Comparison of ENCODE assay signal across 17 cellular contexts in genomic region chr2:76318848-76319247, GRCh38.
DNase-seq lines count a peak whose midpoint lies in the region; ATAC-seq and TF ChIP-seq lines count a peak whose summit lies in the region.
"Had no signal": no experiment of that assay in that cellular context is flagged by ENCODE, and none has a peak within 500 bp of the region (broad histone marks: within the 10 kb centered on the region; RNA-seq: fewer than 3 reads in every experiment).

No MANE protein-coding gene starts in this region.

- ATAC-seq in left lung = peak; percentile 65
- peak; percentile 49 for ATAC-seq in upper lobe of right lung
- ATAC-seq: A549; CD8-positive, alpha-beta T cell; GM12878 had no signal

- H4K20me1 ChIP-seq in BLaER1 = no peaks in the 10 kb centered on the region

- CTCF ChIA-PET in activated naive CD4-positive, alpha-beta T cell treated with anti-CD3 and anti-CD28 coated beads, Interleukin-2, amount 10 ng/mL, durations not matched to agents 7 days and 5 days (lab: Charles Lee) = no interaction called here

- intact Hi-C loops in left lung (cut with DNase I) = no loop called here
- intact Hi-C loops in upper lobe of right lung (cut with DNase I) = no loop called here

- H3K4me3 Mint-ChIP-seq in activated naive CD4-positive, alpha-beta T cell treated with anti-CD3 and anti-CD28 coated beads, Interleukin-2, amount 10 ng/mL, durations not matched to agents 7 days and 5 days = no peak overlapping the region
- H3K4me3 Mint-ChIP-seq: B cell; CD4-positive, alpha-beta T cell; CD8-positive, alpha-beta T cell had no signal

- H3K9me3 ChIP-seq in BLaER1 (peaks cover 49% of the 10 kb centered on the region), left lung (no peaks in the 10 kb centered on the region), upper lobe of right lung (no peaks in the 10 kb centered on the region)
- H3K9me3 ChIP-seq: A549, Caco-2 had no signal

- peak overlapping the region; percentile 22; the same call in 1 of the 2 replicates for H3K4me2 ChIP-seq in BLaER1
- H3K4me2 ChIP-seq: A549 had no signal

- DNase-seq in left lung (no peak), upper lobe of right lung (no peak), NOMO-1 (lab: John Stamatoyannopoulos, UW; ENCODE audit: unreplicated experiment in 2 of 2) (no peak)
- DNase-seq in activated naive CD4-positive, alpha-beta T cell treated with anti-CD3 and anti-CD28 coated beads, Interleukin-2, amount 10 ng/mL, durations not matched to agents 7 days and 5 days = no peak
- DNase-seq: AML-193; Caco-2; Calu3; CD4-positive, alpha-beta T cell; CD8-positive, alpha-beta T cell; DMS79 treated with DMSO at 0.1 percent for 48 hours; GDM1 had no signal

- H3K4me1 ChIP-seq in BLaER1 = peaks cover 17% of the 10 kb centered on the region
- no peaks in the 10 kb centered on the region for H3K4me1 ChIP-seq in left lung
- H3K4me1 ChIP-seq in upper lobe of right lung = no peaks in the 10 kb centered on the region
- H3K4me1 ChIP-seq: A549 had no signal

- H3K36me3 ChIP-seq in BLaER1 (no peaks in the 10 kb centered on the region), left lung (no peaks in the 10 kb centered on the region), upper lobe of right lung (no peaks in the 10 kb centered on the region)

- H3K27me3 ChIP-seq in BLaER1 = no peaks in the 10 kb centered on the region
- no peaks in the 10 kb centered on the region for H3K27me3 ChIP-seq in left lung
- H3K27me3 ChIP-seq in upper lobe of right lung = no peaks in the 10 kb centered on the region

- H3K9ac ChIP-seq in BLaER1 = no peak overlapping the region

- H3K4me1 Mint-ChIP-seq in activated naive CD4-positive, alpha-beta T cell treated with anti-CD3 and anti-CD28 coated beads, Interleukin-2, amount 10 ng/mL, durations not matched to agents 7 days and 5 days = no peaks in the 10 kb centered on the region
- H3K4me1 Mint-ChIP-seq: B cell had no signal

- no peak overlapping the region for H3K27ac Mint-ChIP-seq in activated naive CD4-positive, alpha-beta T cell treated with anti-CD3 and anti-CD28 coated beads, Interleukin-2, amount 10 ng/mL, durations not matched to agents 7 days and 5 days
- H3K27ac Mint-ChIP-seq: B cell; CD4-positive, alpha-beta T cell; CD8-positive, alpha-beta T cell had no signal

- TF ChIP-seq CTCF in left lung (IDR thresholded peaks at IDR 0.05) = no peak
- no peak for TF ChIP-seq CTCF in upper lobe of right lung (IDR thresholded peaks at IDR 0.05)

- peaks cover 15% of the 10 kb centered on the region for H3K9me3 Mint-ChIP-seq in activated naive CD4-positive, alpha-beta T cell treated with anti-CD3 and anti-CD28 coated beads, Interleukin-2, amount 10 ng/mL, durations not matched to agents 7 days and 5 days

- no peak overlapping the region for H3K27ac ChIP-seq in BLaER1
- H3K27ac ChIP-seq in left lung = no peak overlapping the region
- no peak overlapping the region for H3K27ac ChIP-seq in upper lobe of right lung
- H3K27ac ChIP-seq: 22Rv1, A549, C4-2B had no signal

- H3K4me3 ChIP-seq in BLaER1 (no peak overlapping the region), left lung (no peak overlapping the region), upper lobe of right lung (no peak overlapping the region)
- H3K4me3 ChIP-seq: A549, GM12878 had no signal

- H3K36me3 Mint-ChIP-seq in activated naive CD4-positive, alpha-beta T cell treated with anti-CD3 and anti-CD28 coated beads, Interleukin-2, amount 10 ng/mL, durations not matched to agents 7 days and 5 days = no peaks in the 10 kb centered on the region
- H3K36me3 Mint-ChIP-seq: CD8-positive, alpha-beta T cell had no signal

- H3K27me3 Mint-ChIP-seq in activated naive CD4-positive, alpha-beta T cell treated with anti-CD3 and anti-CD28 coated beads, Interleukin-2, amount 10 ng/mL, durations not matched to agents 7 days and 5 days = no peaks in the 10 kb centered on the region
- H3K27me3 Mint-ChIP-seq: B cell; CD4-positive, alpha-beta T cell had no signal
